8 cellular contexts compared by ENCODE assay signal in genomic region chr1:165717918-165718515, GRCh38. TPM values are rescaled to one million over a fixed set of nuclear protein-coding genes. Genes with fewer than 3 reads are reported as not detected.
DNase-seq lines count a peak whose midpoint lies in the region; ATAC-seq, FAIRE-seq and TF ChIP-seq lines count a peak whose summit lies in the region.

No MANE protein-coding gene starts in this region.

- TF ChIP-seq RAD21 in K562 (CRISPR knock-in tag; conservative IDR thresholded peaks at IDR 0.05 in 1 of 2, IDR thresholded peaks at IDR 0.05 in 1 of 2), result peak; percentile 97 to 99

- FAIRE-seq in K562 (lab: Jason Lieb, UNC) (peak; percentile 71), kidney (lab: Jason Lieb, UNC) (no peak)

- no peak for TF ChIP-seq POLR2A in K562 (conservative IDR thresholded peaks at IDR 0.05)

- no TSS peak for BruUV-seq in K562 (replicated peaks; lab: Mats Ljungman, UMichigan)

- DNase-seq in AG10803 (ENCODE audit: low read depth) (peak; percentile 70), GM10248 (ENCODE audit: extremely low spot score) (peak; percentile 57), HT-29 (ENCODE audit: low spot score) (peak; percentile 63), K562 (ENCODE audit: extremely low read depth in 1 of 4, low spot score in 3 of 4) (peak; percentile 42 to 77 (median 58)), kidney (no peak), substantia nigra (lab: John Stamatoyannopoulos, UW) (peak in 26 of 49 donors; percentile 2 to 60 (median 12)), mesenteric fat pad (ENCODE audit: low spot score) (no peak)

- intact Hi-C loops in K562 (cut with micrococcal nuclease), result loop anchor here (1.0 to 5.0 kb wide), 4 partner anchors 109 to 326 kb away; partner anchors contain the start of gene UCK2
- intact Hi-C loops in kidney (cut with DNase I), result no loop called here

- no peaks in the 10 kb centered on the region for H3K9me1 ChIP-seq in K562 (ENCODE audit: control insufficient read depth, insufficient read depth, low read length)

- WGBS in K562 (ENCODE audit: insufficient coverage, low coverage, missing lambda C conversion rate), result 2% methylated on average over 4 of the region's 4 CpGs

- no peak overlapping the region for H3K4me3 ChIP-seq in AG10803 (ENCODE audit: low read length)
- no peak overlapping the region for H3K4me3 ChIP-seq in OCI-LY1 (ENCODE audit: low read depth, low read length, poor library complexity, severe bottlenecking)
- no peak overlapping the region for H3K4me3 ChIP-seq in K562
- H3K4me3 ChIP-seq in kidney (ENCODE audit: low read length in 2 of 2), result no peak overlapping the region

- TF ChIP-seq CTCF in AG10803 (conservative IDR thresholded peaks at IDR 0.05; ENCODE audit: low read length) (peak; percentile 89), GM10248 (IDR thresholded peaks at IDR 0.05; ENCODE audit: control extremely low read depth, extremely low read depth, low read depth, missing control alignments) (peak; percentile 89), OCI-LY1 (IDR thresholded peaks at IDR 0.05; ENCODE audit: low read length) (peak; percentile 95), K562 (IDR thresholded peaks at IDR 0.05 in 2 of 3, conservative IDR thresholded peaks at IDR 0.05 in 1 of 3; ENCODE audit: insufficient read depth in 2 of 3, low read depth in 1 of 3, low read length in 3 of 3) (peak; percentile 83 to 97 (median 87)), kidney (IDR thresholded peaks at IDR 0.05; ENCODE audit: borderline replicate concordance, extremely low read depth, insufficient read depth) (peak; percentile 70)

- no peaks in the 10 kb centered on the region for H3F3A ChIP-seq in OCI-LY1 (ENCODE audit: insufficient read depth, low read length)

- H3K9me3 ChIP-seq in OCI-LY1 (ENCODE audit: low read length) (0 out of 2 replicates have a peak, but pooled peaks cover 2% of the 10 kb centered on the region), K562 (replicated peaks; ENCODE audit: control insufficient read depth, insufficient read depth, low read depth, low read length) (no peaks in the 10 kb centered on the region), kidney (ENCODE audit: control insufficient read depth in 1 of 2, low read length in 2 of 2) (no peaks in the 10 kb centered on the region)

- H3K79me2 ChIP-seq in OCI-LY1 (ENCODE audit: insufficient read depth, low read length), result no peaks in the 10 kb centered on the region
- H3K79me2 ChIP-seq in K562 (ENCODE audit: control insufficient read depth, insufficient read depth, low read length), result no peaks in the 10 kb centered on the region

- peak; percentile 91 for ATAC-seq in K562

- H3K36me3 ChIP-seq in OCI-LY1 (ENCODE audit: insufficient read depth, low read length), result no peaks in the 10 kb centered on the region; the same call in 1 of the 2 replicates
- H3K36me3 ChIP-seq in K562 (ENCODE audit: control insufficient read depth, insufficient read depth, low read length), result no peaks in the 10 kb centered on the region
- no peaks in the 10 kb centered on the region for H3K36me3 ChIP-seq in kidney (ENCODE audit: control insufficient read depth in 1 of 2, insufficient read depth in 2 of 2, low read length in 2 of 2)

- POLR2A ChIA-PET in GM10248 (lab: Yijun Ruan, JAX) (no interaction called here), K562 (lab: Yijun Ruan, JAX) (interaction anchor here (0.7 to 1.0 kb wide), 2 partner anchors 20 to 116 kb away, joined by 3 read pairs; partner anchors contain the start of gene ALDH9A1)

- H2AFZ ChIP-seq in OCI-LY1 (ENCODE audit: low read length) (no peak overlapping the region), K562 (ENCODE audit: low read depth, low read length) (no peak overlapping the region)

- in situ Hi-C loops in K562 (cut with MboI), result loop anchor here (10.0 kb wide), 1 partner anchor 303 kb away; no protein-coding TSS in a partner anchor

- no peaks in the 10 kb centered on the region for H3K9me2 ChIP-seq in OCI-LY1 (ENCODE audit: low read depth, low read length)

- H4K20me1 ChIP-seq in OCI-LY1 (ENCODE audit: insufficient read depth, low read length) (no peaks in the 10 kb centered on the region), K562 (replicated peaks; ENCODE audit: control insufficient read depth, insufficient read depth, low read length) (no peaks in the 10 kb centered on the region)

- 0 out of 2 replicates have a peak, but pooled peaks cover 6% of the 10 kb centered on the region for H3K27me3 ChIP-seq in OCI-LY1 (ENCODE audit: insufficient read depth, low read length)
- H3K27me3 ChIP-seq in K562 (ENCODE audit: control insufficient read depth in 2 of 2, insufficient read depth in 2 of 2, low read length in 2 of 2), result no peaks in the 10 kb centered on the region; a peak in 2 of 5 replicates

- no peak overlapping the region for H3K9ac ChIP-seq in OCI-LY1 (ENCODE audit: low read length)
- no peak overlapping the region for H3K9ac ChIP-seq in K562 (ENCODE audit: insufficient read depth in 1 of 2, low read depth in 2 of 2, low read length in 2 of 2)
- H3K9ac ChIP-seq in kidney (ENCODE audit: low read length in 2 of 2), result no peak overlapping the region

- no peak overlapping the region for H3K27ac ChIP-seq in OCI-LY1 (ENCODE audit: low read depth, low read length, poor library complexity, severe bottlenecking)
- H3K27ac ChIP-seq in K562 (ENCODE audit: extremely low read depth, low read depth, low read length), result no peak overlapping the region
- H3K27ac ChIP-seq in kidney (ENCODE audit: low read depth in 2 of 2, low read length in 2 of 2), result no peak overlapping the region
- H3K27ac ChIP-seq in substantia nigra (ENCODE audit: low read depth, low read length, poor library complexity, severe bottlenecking), result no peak overlapping the region

- H3K4me1 ChIP-seq in OCI-LY1 (ENCODE audit: insufficient read depth, low read length, severe bottlenecking), result no peaks in the 10 kb centered on the region
- H3K4me1 ChIP-seq in K562 (replicated peaks in 1 of 2; ENCODE audit: control insufficient read depth in 2 of 2, insufficient read depth in 2 of 2, low read length in 2 of 2), result no peaks in the 10 kb centered on the region
- no peaks in the 10 kb centered on the region for H3K4me1 ChIP-seq in kidney (ENCODE audit: control insufficient read depth in 1 of 2, insufficient read depth in 1 of 2, low read depth in 1 of 2, low read length in 2 of 2)

- no peak for TF ChIP-seq EP300 in K562 (IDR thresholded peaks at IDR 0.05; ENCODE audit: low read length)

- no peak overlapping the region for H3K4me2 ChIP-seq in OCI-LY1 (ENCODE audit: low read length)
- H3K4me2 ChIP-seq in K562 (ENCODE audit: insufficient read depth, low read length), result no peak overlapping the region

- CTCF ChIA-PET in GM10248 (lab: Yijun Ruan, JAX) (interaction anchor here (1.0 to 4.1 kb wide), 3 partner anchors 17 to 196 kb away, joined by 3 to 37 read pairs (median 3); no protein-coding TSS in a partner anchor), K562 (lab: Yijun Ruan, JAX; ENCODE audit: low intra/inter-chr PET ratio) (interaction anchor here (0.6 to 5.6 kb wide), 4 partner anchors 115 to 199 kb away, joined by 3 to 51 read pairs (median 4); no protein-coding TSS in a partner anchor)

TF ChIP-seq in K562, 482 proteins besides CTCF, POLR2A, EP300 and RAD21 (continues in another document):
- TF ChIP-seq STAT5A (IDR thresholded peaks at IDR 0.05; ENCODE audit: borderline replicate concordance, low read length), result no peak
- TF ChIP-seq RCOR1 (IDR thresholded peaks at IDR 0.05; ENCODE audit: borderline replicate concordance in 1 of 2, low read depth in 2 of 2, low read length in 2 of 2), result peak in 1 of 2 experiments; percentile 35; a peak in 1 of 4 replicates

RNA-seq across cellular contexts. Expression of gene ALDH9A1, which starts 19.7 kb away (rescaled TPM):
- 21.0 and 28.3 TPM in 2 replicates for total RNA-seq in HT-29 (2014; rRNA removed; shearing (Covaris generic))
- 27.7 and 31.2 TPM in 2 replicates for total RNA-seq in K562 (2011; cell fraction: chromatin; rRNA removed; ENCODE audit: low replicate concordance)
- total RNA-seq in K562 (2011; cell fraction: nucleolus; rRNA removed), result 19.8 and 22.0 TPM in 2 replicates
- 25.7 and 26.5 TPM in 2 replicates for total RNA-seq in K562 (2011; cell fraction: nucleoplasm; rRNA removed)
- total RNA-seq in K562 (2014; rRNA removed), result 29.7 and 46.4 TPM in 2 replicates
- 38.6 and 43.3 TPM in 2 replicates for total RNA-seq in K562 (2014; rRNA removed; fragmentation: Illumina TruSeq; extraction: Trizol)
- 38.1 and 39.2 TPM in 2 replicates for total RNA-seq in K562 (2015; rRNA removed; fragmentation: Illumina TruSeq; extraction: Trizol)
- total RNA-seq in K562 (2021), result 36.7 and 40.5 TPM in 2 replicates
- 42.6 and 54.3 TPM in 2 replicates for polyA plus RNA-seq in K562 (2011; rRNA removed)
- polyA plus RNA-seq in K562 (2011; cell fraction: cytosol; rRNA removed), result 13.1 and 32.4 TPM in 2 replicates
- polyA plus RNA-seq in K562 (2011; cell fraction: nucleus; rRNA removed), result 13.0 and 23.1 TPM in 2 replicates
- 33.3 and 39.6 TPM in 2 replicates for polyA plus RNA-seq in K562 (2012)
- 40.5 and 42.6 TPM in 2 replicates for polyA plus RNA-seq in K562 (2014; fragmentation: Illumina TruSeq; extraction: Trizol)
- polyA plus RNA-seq in K562 (2014; fragmentation: Nextera tagmentation; extraction: Ambion mirVana), result 10 to 100 TPM; 26.5 to 35.0 TPM
- polyA plus RNA-seq in K562 (2014; rRNA removed), result 31.0 and 32.7 TPM in 2 replicates
- 79.3 and 92.3 TPM in 2 replicates for polyA minus RNA-seq in K562 (2011; rRNA and poly(A)+ RNA removed)
- 16.5 and 25.2 TPM in 2 replicates for polyA minus RNA-seq in K562 (2011; cell fraction: cytosol; rRNA and poly(A)+ RNA removed)
- polyA minus RNA-seq in K562 (2011; cell fraction: nucleus; rRNA and poly(A)+ RNA removed), result 17.4 and 25.5 TPM in 2 replicates
- total RNA-seq in kidney, result 70.7 TPM
- polyA plus RNA-seq in kidney (ENCODE audit: insufficient read depth, low read depth, low replicate concordance), result 77.2 TPM
- total RNA-seq in mesenteric fat pad, result 119 TPM

RNA-seq across cellular contexts. Expression of gene TMCO1, which starts 50.7 kb away (rescaled TPM):
- 37.2 and 37.4 TPM in 2 replicates for total RNA-seq in HT-29 (2014; rRNA removed; shearing (Covaris generic))
- 97.8 and 105 TPM in 2 replicates for total RNA-seq in K562 (2011; cell fraction: chromatin; rRNA removed; ENCODE audit: low replicate concordance)
- total RNA-seq in K562 (2011; cell fraction: nucleolus; rRNA removed), result 150 and 173 TPM in 2 replicates
- 115 and 163 TPM in 2 replicates for total RNA-seq in K562 (2011; cell fraction: nucleoplasm; rRNA removed)
- 69.3 and 92.7 TPM in 2 replicates for total RNA-seq in K562 (2014; rRNA removed)
- total RNA-seq in K562 (2014; rRNA removed; fragmentation: Illumina TruSeq; extraction: Trizol), result 175 and 184 TPM in 2 replicates
- total RNA-seq in K562 (2015; rRNA removed; fragmentation: Illumina TruSeq; extraction: Trizol), result 151 and 166 TPM in 2 replicates
- total RNA-seq in K562 (2021), result 142 and 163 TPM in 2 replicates
- polyA plus RNA-seq in K562 (2011; rRNA removed), result 230 and 276 TPM in 2 replicates
- polyA plus RNA-seq in K562 (2011; cell fraction: cytosol; rRNA removed), result 109 and 166 TPM in 2 replicates
- 48.2 and 81.4 TPM in 2 replicates for polyA plus RNA-seq in K562 (2011; cell fraction: nucleus; rRNA removed)
- polyA plus RNA-seq in K562 (2012), result 150 and 162 TPM in 2 replicates
- 184 and 213 TPM in 2 replicates for polyA plus RNA-seq in K562 (2014; fragmentation: Illumina TruSeq; extraction: Trizol)
- 100 to 1,000 TPM; 412 to 561 TPM for polyA plus RNA-seq in K562 (2014; fragmentation: Nextera tagmentation; extraction: Ambion mirVana)
- polyA plus RNA-seq in K562 (2014; rRNA removed), result 123 and 126 TPM in 2 replicates
- 151 and 162 TPM in 2 replicates for polyA minus RNA-seq in K562 (2011; rRNA and poly(A)+ RNA removed)
- 53.0 and 77.6 TPM in 2 replicates for polyA minus RNA-seq in K562 (2011; cell fraction: cytosol; rRNA and poly(A)+ RNA removed)
- 15.3 and 36.2 TPM in 2 replicates for polyA minus RNA-seq in K562 (2011; cell fraction: nucleus; rRNA and poly(A)+ RNA removed)
- total RNA-seq in kidney, result 109 TPM
- 149 TPM for polyA plus RNA-seq in kidney (ENCODE audit: insufficient read depth, low read depth, low replicate concordance)
- 78.2 TPM for total RNA-seq in mesenteric fat pad

Comparison
In these comparisons a context has a peak if more than half of its experiments do, and no peak if none do; other contexts are left out.
1. DNase-seq: peak in AG10803 (single experiment), GM10248 (single experiment), HT-29 (single experiment), K562 (4 of 4) and substantia nigra (26 of 49); none in kidney (single experiment) and mesenteric fat pad (single experiment).
2. Peak in every context shown above with its lines, with median percentiles within 50 percentile points of each other: CTCF ChIP-seq.